8 cellular contexts compared by ENCODE assay signal in genomic region chr17:39001703-39002637, GRCh38. TPM values are rescaled to one million over a fixed set of nuclear protein-coding genes. Genes with fewer than 3 reads are reported as not detected.
DNase-seq lines count a peak whose midpoint lies in the region; ATAC-seq and TF ChIP-seq lines count a peak whose summit lies in the region.

No MANE protein-coding gene starts in this region.

- no peak overlapping the region for H2BK5ac ChIP-seq in mesendoderm (ENCODE audit: low read length)

- no peak overlapping the region for H3K4me3 Mint-ChIP-seq in activated CD8-positive, alpha-beta memory T cell treated with anti-CD3 and anti-CD28 coated beads, Interleukin-2, amount 10 ng/mL, durations not matched to agents 7 days and 5 days

- no peak overlapping the region for H3K27ac ChIP-seq in A673 (ENCODE audit: low read depth, low read length, poor library complexity, severe bottlenecking)
- no peak overlapping the region for H3K27ac ChIP-seq in mesendoderm (ENCODE audit: low read depth, low read length)

- H2AK5ac ChIP-seq in mesendoderm (ENCODE audit: low read length) = no peak overlapping the region

- H3K27me3 ChIP-seq in A673 (replicated peaks; ENCODE audit: insufficient read depth, low read depth, low read length, poor library complexity) = no peaks in the 10 kb centered on the region
- H3K27me3 ChIP-seq in MG63 = peaks cover 2% of the 10 kb centered on the region; the same call in 1 of the 2 replicates
- H3K27me3 ChIP-seq in mesendoderm (ENCODE audit: insufficient read depth, low read length, poor library complexity) = no peaks in the 10 kb centered on the region

- H4K8ac ChIP-seq in mesendoderm (ENCODE audit: low read depth, low read length) = no peak overlapping the region

- H3K9ac ChIP-seq in mesendoderm (ENCODE audit: low read length) = no peak overlapping the region

- no peak overlapping the region for H3K27ac Mint-ChIP-seq in activated CD8-positive, alpha-beta memory T cell treated with anti-CD3 and anti-CD28 coated beads, Interleukin-2, amount 10 ng/mL, durations not matched to agents 7 days and 5 days

- H4K5ac ChIP-seq in mesendoderm (ENCODE audit: low read length) = no peak overlapping the region

- no peaks in the 10 kb centered on the region for H3K79me1 ChIP-seq in mesendoderm (ENCODE audit: low read length)

- no peak for ATAC-seq in HG02571 (IDR thresholded peaks at IDR 0.05; ENCODE audit: unreplicated experiment)
- no peak for ATAC-seq in activated CD8-positive, alpha-beta memory T cell treated with anti-CD3 and anti-CD28 coated beads, Interleukin-2, amount 10 ng/mL, durations not matched to agents 7 days and 5 days
- ATAC-seq in GM21381 (IDR thresholded peaks at IDR 0.05; ENCODE audit: unreplicated experiment) = no peak

- POLR2A ChIA-PET in A673 (lab: Charles Lee; ENCODE audit: low non-redundant PET) = no interaction called here

- BruUV-seq in A673 (replicated peaks; lab: Mats Ljungman, UMichigan) = no TSS peak

- H3K36me3 Mint-ChIP-seq in activated CD8-positive, alpha-beta memory T cell treated with anti-CD3 and anti-CD28 coated beads, Interleukin-2, amount 10 ng/mL, durations not matched to agents 7 days and 5 days = peaks cover 3% of the 10 kb centered on the region

- CTCF ChIA-PET in A673 (lab: Charles Lee) = no interaction called here
- CTCF ChIA-PET in activated CD8-positive, alpha-beta memory T cell treated with anti-CD3 and anti-CD28 coated beads, Interleukin-2, amount 10 ng/mL, durations not matched to agents 7 days and 5 days (lab: Charles Lee) = interaction anchor here (1.0 kb wide), 1 partner anchor 19 kb away, joined by 3 read pairs; no protein-coding TSS in a partner anchor

- no peak for TF ChIP-seq CTCF in A673 (conservative IDR thresholded peaks at IDR 0.05; ENCODE audit: low read depth, low read length)

- H3K9me3 Mint-ChIP-seq in activated CD8-positive, alpha-beta memory T cell treated with anti-CD3 and anti-CD28 coated beads, Interleukin-2, amount 10 ng/mL, durations not matched to agents 7 days and 5 days (ENCODE audit: low read depth) = peaks cover 8% of the 10 kb centered on the region

- H3K4me3 ChIP-seq in A673 (ENCODE audit: low read depth, low read length, poor library complexity, severe bottlenecking) (no peak overlapping the region), MG63 (no peak overlapping the region), mesendoderm (ENCODE audit: low read length) (no peak overlapping the region)

- H3K4ac ChIP-seq in mesendoderm (ENCODE audit: low read depth, low read length) = no peak overlapping the region

- H3K9me3 ChIP-seq in A673 (ENCODE audit: low read depth, low read length, poor library complexity, severe bottlenecking) = no peaks in the 10 kb centered on the region
- H3K9me3 ChIP-seq in MG63 = peaks cover 18% of the 10 kb centered on the region

- H3K23ac ChIP-seq in mesendoderm (ENCODE audit: low read length) = no peak overlapping the region

- peaks cover 23% of the 10 kb centered on the region for H3K27me3 Mint-ChIP-seq in activated CD8-positive, alpha-beta memory T cell treated with anti-CD3 and anti-CD28 coated beads, Interleukin-2, amount 10 ng/mL, durations not matched to agents 7 days and 5 days

- intact Hi-C loops in A673 (cut with micrococcal nuclease; ENCODE audit: unreplicated experiment) = no loop called here

- WGBS in mesendoderm (ENCODE audit: extremely low coverage, insufficient coverage, low lambda C conversion rate) = no CpG with 5 or more reads among the region's 9 CpGs

- H3K4me1 ChIP-seq in A673 (ENCODE audit: insufficient read depth, low read length, poor library complexity, severe bottlenecking) (no peaks in the 10 kb centered on the region), mesendoderm (ENCODE audit: control insufficient read depth, low read depth, low read length) (no peaks in the 10 kb centered on the region)

- no peak overlapping the region for H2BK120ac ChIP-seq in mesendoderm (ENCODE audit: low read depth, low read length)

- no peaks in the 10 kb centered on the region for H3K36me3 ChIP-seq in A673 (ENCODE audit: insufficient read depth, low read length, poor library complexity, severe bottlenecking)
- no peaks in the 10 kb centered on the region for H3K36me3 ChIP-seq in MG63
- H3K36me3 ChIP-seq in mesendoderm (ENCODE audit: control insufficient read depth, insufficient read depth, low read length) = no peaks in the 10 kb centered on the region

- H3K4me2 ChIP-seq in mesendoderm (ENCODE audit: low read length) = no peak overlapping the region

- H2BK15ac ChIP-seq in mesendoderm (replicated peaks; ENCODE audit: low read depth) = no peak overlapping the region

- no peak overlapping the region for H3K18ac ChIP-seq in mesendoderm (ENCODE audit: low read length)

- H3K4me1 Mint-ChIP-seq in activated CD8-positive, alpha-beta memory T cell treated with anti-CD3 and anti-CD28 coated beads, Interleukin-2, amount 10 ng/mL, durations not matched to agents 7 days and 5 days = peaks cover 8% of the 10 kb centered on the region

- peak; percentile 19 for DNase-seq in A673 (ENCODE audit: low spot score)
- DNase-seq in MG63 = peak; percentile 57
- DNase-seq in dedifferentiated amniotic fluid mesenchymal stem cell (ENCODE audit: extremely low spot score) = peak; percentile 80
- peak; percentile 63 for DNase-seq in mesendoderm
- no peak for DNase-seq in central memory CD4-positive, alpha-beta T cell
- no peak for DNase-seq in activated CD8-positive, alpha-beta memory T cell treated with anti-CD3 and anti-CD28 coated beads, Interleukin-2, amount 10 ng/mL, durations not matched to agents 7 days and 5 days

- no peak overlapping the region for H3K56ac ChIP-seq in mesendoderm (ENCODE audit: low read length)

- H3K79me2 ChIP-seq in mesendoderm (ENCODE audit: control insufficient read depth, insufficient read depth, low read length) = no peaks in the 10 kb centered on the region

RNA-seq across cellular contexts. Expression of gene FBXO47, which starts 34.8 kb away (rescaled TPM):
- total RNA-seq in A673 (2021) = not detected in 2 replicates
- total RNA-seq in MG63 (2014; rRNA removed; shearing (Covaris generic); ENCODE audit: low replicate concordance) = not detected in 2 replicates
- 0.03 TPM for polyA plus RNA-seq in mesendoderm (2013, experiment 1 of 2)
- not detected for polyA plus RNA-seq in mesendoderm (2013, experiment 2 of 2)
- total RNA-seq in activated CD8-positive, alpha-beta memory T cell treated with anti-CD3 and anti-CD28 coated beads, Interleukin-2, amount 10 ng/mL, durations not matched to agents 7 days and 5 days = under 1 TPM in 1 of 2 experiments, not detected in 1; 0.18 TPM

Comparison
In these comparisons a context has a peak if more than half of its experiments do, and no peak if none do; other contexts are left out.
1. DNase-seq: peak in A673 (single experiment), MG63 (single experiment), dedifferentiated amniotic fluid mesenchymal stem cell (single experiment) and mesendoderm (single experiment); none in central memory CD4-positive, alpha-beta T cell (single experiment) and activated CD8-positive, alpha-beta memory T cell treated with anti-CD3 and anti-CD28 coated beads, Interleukin-2, amount 10 ng/mL, durations not matched to agents 7 days and 5 days (single experiment).